Comparison of ENCODE assay signal across 1 cellular context in the genomic region with DNA sequence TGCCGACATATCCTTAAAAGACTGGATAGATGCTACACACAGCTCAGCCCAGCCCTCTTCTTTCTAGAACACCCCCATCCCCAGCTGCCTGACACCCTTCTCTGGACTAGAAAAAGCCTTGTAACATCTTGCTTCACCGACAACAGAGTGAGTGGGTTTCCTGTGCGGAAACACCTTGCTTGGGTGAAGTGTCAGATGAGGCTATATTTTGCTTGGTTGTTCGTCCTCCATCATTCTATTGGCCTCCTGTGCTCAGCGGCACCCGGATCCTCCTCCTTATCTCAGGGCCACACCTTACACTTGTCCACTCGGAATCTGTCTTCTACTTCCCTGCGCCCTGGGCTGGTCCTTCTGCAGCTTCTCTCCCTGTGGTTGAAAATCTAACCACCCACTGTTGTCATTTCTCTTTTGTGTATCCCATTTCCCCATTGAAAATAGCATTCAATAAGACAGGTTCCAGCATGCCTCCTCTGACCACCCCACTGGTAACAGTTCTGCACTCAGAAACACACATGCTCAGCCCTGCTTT.
TF ChIP-seq lines count a peak whose summit lies in the region.

No MANE protein-coding gene starts in this region.

TF ChIP-seq in K562, 482 proteins besides CTCF, POLR2A, EP300 and RAD21 (continued from another document and continues in another):
- TF ChIP-seq, protein P1, sequence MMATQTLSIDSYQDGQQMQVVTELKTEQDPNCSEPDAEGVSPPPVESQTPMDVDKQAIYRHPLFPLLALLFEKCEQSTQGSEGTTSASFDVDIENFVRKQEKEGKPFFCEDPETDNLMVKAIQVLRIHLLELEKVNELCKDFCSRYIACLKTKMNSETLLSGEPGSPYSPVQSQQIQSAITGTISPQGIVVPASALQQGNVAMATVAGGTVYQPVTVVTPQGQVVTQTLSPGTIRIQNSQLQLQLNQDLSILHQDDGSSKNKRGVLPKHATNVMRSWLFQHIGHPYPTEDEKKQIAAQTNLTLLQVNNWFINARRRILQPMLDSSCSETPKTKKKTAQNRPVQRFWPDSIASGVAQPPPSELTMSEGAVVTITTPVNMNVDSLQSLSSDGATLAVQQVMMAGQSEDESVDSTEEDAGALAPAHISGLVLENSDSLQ (IDR thresholded peaks at IDR 0.05): peak; percentile 58
- TF ChIP-seq PTTG1 (tag; IDR thresholded peaks at IDR 0.05; ENCODE audit: low read depth): no peak
- TF ChIP-seq ZNF780A (CRISPR knock-in tag; IDR thresholded peaks at IDR 0.05): no peak
- no peak for TF ChIP-seq TEAD2 (tag; IDR thresholded peaks at IDR 0.05)
- TF ChIP-seq, protein P2, sequence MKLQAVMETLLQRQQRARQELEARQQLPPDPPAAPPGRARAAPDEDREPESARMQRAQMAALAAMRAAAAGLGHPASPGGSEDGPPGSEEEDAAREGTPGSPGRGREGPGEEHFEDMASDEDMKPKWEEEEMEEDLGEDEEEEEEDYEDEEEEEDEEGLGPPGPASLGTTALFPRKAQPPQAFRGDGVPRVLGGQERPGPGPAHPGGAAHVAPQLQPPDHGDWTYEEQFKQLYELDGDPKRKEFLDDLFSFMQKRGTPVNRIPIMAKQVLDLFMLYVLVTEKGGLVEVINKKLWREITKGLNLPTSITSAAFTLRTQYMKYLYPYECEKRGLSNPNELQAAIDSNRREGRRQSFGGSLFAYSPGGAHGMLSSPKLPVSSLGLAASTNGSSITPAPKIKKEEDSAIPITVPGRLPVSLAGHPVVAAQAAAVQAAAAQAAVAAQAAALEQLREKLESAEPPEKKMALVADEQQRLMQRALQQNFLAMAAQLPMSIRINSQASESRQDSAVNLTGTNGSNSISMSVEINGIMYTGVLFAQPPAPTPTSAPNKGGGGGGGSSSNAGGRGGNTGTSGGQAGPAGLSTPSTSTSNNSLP (IDR thresholded peaks at IDR 0.05; ENCODE audit: borderline replicate concordance, low read depth, low read length): no peak
- TF ChIP-seq MTA3 (IDR thresholded peaks at IDR 0.05; ENCODE audit: borderline replicate concordance): no peak
- no peak for TF ChIP-seq NCOA6 (IDR thresholded peaks at IDR 0.05)
- TF ChIP-seq MTA2 (IDR thresholded peaks at IDR 0.05; ENCODE audit: low read depth): peak; percentile 87
- no peak for TF ChIP-seq SMC3 (conservative IDR thresholded peaks at IDR 0.05; ENCODE audit: insufficient read depth, low read depth, low read length)
- TF ChIP-seq, protein P3, sequence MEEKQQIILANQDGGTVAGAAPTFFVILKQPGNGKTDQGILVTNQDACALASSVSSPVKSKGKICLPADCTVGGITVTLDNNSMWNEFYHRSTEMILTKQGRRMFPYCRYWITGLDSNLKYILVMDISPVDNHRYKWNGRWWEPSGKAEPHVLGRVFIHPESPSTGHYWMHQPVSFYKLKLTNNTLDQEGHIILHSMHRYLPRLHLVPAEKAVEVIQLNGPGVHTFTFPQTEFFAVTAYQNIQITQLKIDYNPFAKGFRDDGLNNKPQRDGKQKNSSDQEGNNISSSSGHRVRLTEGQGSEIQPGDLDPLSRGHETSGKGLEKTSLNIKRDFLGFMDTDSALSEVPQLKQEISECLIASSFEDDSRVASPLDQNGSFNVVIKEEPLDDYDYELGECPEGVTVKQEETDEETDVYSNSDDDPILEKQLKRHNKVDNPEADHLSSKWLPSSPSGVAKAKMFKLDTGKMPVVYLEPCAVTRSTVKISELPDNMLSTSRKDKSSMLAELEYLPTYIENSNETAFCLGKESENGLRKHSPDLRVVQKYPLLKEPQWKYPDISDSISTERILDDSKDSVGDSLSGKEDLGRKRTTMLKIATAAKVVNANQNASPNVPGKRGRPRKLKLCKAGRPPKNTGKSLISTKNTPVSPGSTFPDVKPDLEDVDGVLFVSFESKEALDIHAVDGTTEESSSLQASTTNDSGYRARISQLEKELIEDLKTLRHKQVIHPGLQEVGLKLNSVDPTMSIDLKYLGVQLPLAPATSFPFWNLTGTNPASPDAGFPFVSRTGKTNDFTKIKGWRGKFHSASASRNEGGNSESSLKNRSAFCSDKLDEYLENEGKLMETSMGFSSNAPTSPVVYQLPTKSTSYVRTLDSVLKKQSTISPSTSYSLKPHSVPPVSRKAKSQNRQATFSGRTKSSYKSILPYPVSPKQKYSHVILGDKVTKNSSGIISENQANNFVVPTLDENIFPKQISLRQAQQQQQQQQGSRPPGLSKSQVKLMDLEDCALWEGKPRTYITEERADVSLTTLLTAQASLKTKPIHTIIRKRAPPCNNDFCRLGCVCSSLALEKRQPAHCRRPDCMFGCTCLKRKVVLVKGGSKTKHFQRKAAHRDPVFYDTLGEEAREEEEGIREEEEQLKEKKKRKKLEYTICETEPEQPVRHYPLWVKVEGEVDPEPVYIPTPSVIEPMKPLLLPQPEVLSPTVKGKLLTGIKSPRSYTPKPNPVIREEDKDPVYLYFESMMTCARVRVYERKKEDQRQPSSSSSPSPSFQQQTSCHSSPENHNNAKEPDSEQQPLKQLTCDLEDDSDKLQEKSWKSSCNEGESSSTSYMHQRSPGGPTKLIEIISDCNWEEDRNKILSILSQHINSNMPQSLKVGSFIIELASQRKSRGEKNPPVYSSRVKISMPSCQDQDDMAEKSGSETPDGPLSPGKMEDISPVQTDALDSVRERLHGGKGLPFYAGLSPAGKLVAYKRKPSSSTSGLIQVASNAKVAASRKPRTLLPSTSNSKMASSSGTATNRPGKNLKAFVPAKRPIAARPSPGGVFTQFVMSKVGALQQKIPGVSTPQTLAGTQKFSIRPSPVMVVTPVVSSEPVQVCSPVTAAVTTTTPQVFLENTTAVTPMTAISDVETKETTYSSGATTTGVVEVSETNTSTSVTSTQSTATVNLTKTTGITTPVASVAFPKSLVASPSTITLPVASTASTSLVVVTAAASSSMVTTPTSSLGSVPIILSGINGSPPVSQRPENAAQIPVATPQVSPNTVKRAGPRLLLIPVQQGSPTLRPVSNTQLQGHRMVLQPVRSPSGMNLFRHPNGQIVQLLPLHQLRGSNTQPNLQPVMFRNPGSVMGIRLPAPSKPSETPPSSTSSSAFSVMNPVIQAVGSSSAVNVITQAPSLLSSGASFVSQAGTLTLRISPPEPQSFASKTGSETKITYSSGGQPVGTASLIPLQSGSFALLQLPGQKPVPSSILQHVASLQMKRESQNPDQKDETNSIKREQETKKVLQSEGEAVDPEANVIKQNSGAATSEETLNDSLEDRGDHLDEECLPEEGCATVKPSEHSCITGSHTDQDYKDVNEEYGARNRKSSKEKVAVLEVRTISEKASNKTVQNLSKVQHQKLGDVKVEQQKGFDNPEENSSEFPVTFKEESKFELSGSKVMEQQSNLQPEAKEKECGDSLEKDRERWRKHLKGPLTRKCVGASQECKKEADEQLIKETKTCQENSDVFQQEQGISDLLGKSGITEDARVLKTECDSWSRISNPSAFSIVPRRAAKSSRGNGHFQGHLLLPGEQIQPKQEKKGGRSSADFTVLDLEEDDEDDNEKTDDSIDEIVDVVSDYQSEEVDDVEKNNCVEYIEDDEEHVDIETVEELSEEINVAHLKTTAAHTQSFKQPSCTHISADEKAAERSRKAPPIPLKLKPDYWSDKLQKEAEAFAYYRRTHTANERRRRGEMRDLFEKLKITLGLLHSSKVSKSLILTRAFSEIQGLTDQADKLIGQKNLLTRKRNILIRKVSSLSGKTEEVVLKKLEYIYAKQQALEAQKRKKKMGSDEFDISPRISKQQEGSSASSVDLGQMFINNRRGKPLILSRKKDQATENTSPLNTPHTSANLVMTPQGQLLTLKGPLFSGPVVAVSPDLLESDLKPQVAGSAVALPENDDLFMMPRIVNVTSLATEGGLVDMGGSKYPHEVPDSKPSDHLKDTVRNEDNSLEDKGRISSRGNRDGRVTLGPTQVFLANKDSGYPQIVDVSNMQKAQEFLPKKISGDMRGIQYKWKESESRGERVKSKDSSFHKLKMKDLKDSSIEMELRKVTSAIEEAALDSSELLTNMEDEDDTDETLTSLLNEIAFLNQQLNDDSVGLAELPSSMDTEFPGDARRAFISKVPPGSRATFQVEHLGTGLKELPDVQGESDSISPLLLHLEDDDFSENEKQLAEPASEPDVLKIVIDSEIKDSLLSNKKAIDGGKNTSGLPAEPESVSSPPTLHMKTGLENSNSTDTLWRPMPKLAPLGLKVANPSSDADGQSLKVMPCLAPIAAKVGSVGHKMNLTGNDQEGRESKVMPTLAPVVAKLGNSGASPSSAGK (IDR thresholded peaks at IDR 0.05): no peak
- TF ChIP-seq ZC3H11A (IDR thresholded peaks at IDR 0.05; ENCODE audit: low read depth, low read length): no peak
- TF ChIP-seq ETV1 (tag; conservative IDR thresholded peaks at IDR 0.05; ENCODE audit: low read depth): peak; percentile 39
- TF ChIP-seq, protein P4, sequence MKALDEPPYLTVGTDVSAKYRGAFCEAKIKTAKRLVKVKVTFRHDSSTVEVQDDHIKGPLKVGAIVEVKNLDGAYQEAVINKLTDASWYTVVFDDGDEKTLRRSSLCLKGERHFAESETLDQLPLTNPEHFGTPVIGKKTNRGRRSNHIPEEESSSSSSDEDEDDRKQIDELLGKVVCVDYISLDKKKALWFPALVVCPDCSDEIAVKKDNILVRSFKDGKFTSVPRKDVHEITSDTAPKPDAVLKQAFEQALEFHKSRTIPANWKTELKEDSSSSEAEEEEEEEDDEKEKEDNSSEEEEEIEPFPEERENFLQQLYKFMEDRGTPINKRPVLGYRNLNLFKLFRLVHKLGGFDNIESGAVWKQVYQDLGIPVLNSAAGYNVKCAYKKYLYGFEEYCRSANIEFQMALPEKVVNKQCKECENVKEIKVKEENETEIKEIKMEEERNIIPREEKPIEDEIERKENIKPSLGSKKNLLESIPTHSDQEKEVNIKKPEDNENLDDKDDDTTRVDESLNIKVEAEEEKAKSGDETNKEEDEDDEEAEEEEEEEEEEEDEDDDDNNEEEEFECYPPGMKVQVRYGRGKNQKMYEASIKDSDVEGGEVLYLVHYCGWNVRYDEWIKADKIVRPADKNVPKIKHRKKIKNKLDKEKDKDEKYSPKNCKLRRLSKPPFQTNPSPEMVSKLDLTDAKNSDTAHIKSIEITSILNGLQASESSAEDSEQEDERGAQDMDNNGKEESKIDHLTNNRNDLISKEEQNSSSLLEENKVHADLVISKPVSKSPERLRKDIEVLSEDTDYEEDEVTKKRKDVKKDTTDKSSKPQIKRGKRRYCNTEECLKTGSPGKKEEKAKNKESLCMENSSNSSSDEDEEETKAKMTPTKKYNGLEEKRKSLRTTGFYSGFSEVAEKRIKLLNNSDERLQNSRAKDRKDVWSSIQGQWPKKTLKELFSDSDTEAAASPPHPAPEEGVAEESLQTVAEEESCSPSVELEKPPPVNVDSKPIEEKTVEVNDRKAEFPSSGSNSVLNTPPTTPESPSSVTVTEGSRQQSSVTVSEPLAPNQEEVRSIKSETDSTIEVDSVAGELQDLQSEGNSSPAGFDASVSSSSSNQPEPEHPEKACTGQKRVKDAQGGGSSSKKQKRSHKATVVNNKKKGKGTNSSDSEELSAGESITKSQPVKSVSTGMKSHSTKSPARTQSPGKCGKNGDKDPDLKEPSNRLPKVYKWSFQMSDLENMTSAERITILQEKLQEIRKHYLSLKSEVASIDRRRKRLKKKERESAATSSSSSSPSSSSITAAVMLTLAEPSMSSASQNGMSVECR (CRISPR knock-in tag; IDR thresholded peaks at IDR 0.05): no peak
- TF ChIP-seq FOXJ2 (tag; IDR thresholded peaks at IDR 0.05): no peak
- TF ChIP-seq KHSRP (IDR thresholded peaks at IDR 0.05): no peak
- TF ChIP-seq MECOM (CRISPR knock-in tag; IDR thresholded peaks at IDR 0.05): peak; percentile 59; the same call in 1 of the 2 replicates
- TF ChIP-seq TAF7 (tag; IDR thresholded peaks at IDR 0.05): no peak
- peak; percentile 84 for TF ChIP-seq CBFA2T2 (conservative IDR thresholded peaks at IDR 0.05)
- TF ChIP-seq ATF1 (CRISPR knock-in tag; IDR thresholded peaks at IDR 0.05): no peak
- no peak for TF ChIP-seq ATF1 (tag; IDR thresholded peaks at IDR 0.05)
- TF ChIP-seq RBM34 (IDR thresholded peaks at IDR 0.05; ENCODE audit: borderline replicate concordance, insufficient read depth, low read length): no peak
- no peak for TF ChIP-seq BACH1 (tag; IDR thresholded peaks at IDR 0.05)
- peak in 1 of 2 experiments; percentile 36; a peak in 1 of 4 replicates for TF ChIP-seq TBL1XR1 (IDR thresholded peaks at IDR 0.05; ENCODE audit: low read length in 2 of 2)
- no peak for TF ChIP-seq SAFB2 (IDR thresholded peaks at IDR 0.05; ENCODE audit: borderline replicate concordance, low read depth, low read length, severe bottlenecking)
- no peak for TF ChIP-seq ZKSCAN1 (IDR thresholded peaks at IDR 0.05; ENCODE audit: low read depth, low read length)
- TF ChIP-seq, protein P5, sequence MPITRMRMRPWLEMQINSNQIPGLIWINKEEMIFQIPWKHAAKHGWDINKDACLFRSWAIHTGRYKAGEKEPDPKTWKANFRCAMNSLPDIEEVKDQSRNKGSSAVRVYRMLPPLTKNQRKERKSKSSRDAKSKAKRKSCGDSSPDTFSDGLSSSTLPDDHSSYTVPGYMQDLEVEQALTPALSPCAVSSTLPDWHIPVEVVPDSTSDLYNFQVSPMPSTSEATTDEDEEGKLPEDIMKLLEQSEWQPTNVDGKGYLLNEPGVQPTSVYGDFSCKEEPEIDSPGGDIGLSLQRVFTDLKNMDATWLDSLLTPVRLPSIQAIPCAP (CRISPR knock-in tag; IDR thresholded peaks at IDR 0.05; ENCODE audit: borderline replicate concordance): no peak
- no peak for TF ChIP-seq C11orf30 (IDR thresholded peaks at IDR 0.05; ENCODE audit: low read depth)
- no peak for TF ChIP-seq NFRKB (IDR thresholded peaks at IDR 0.05; ENCODE audit: low read depth)
- TF ChIP-seq NFYB (IDR thresholded peaks at IDR 0.05; ENCODE audit: extremely low read depth, insufficient read length): peak; percentile 12
- peak in 1 of 2 experiments; percentile 19; a peak in 1 of 4 replicates for TF ChIP-seq SRF (CRISPR knock-in tag; IDR thresholded peaks at IDR 0.05)
- 0 out of 2 replicates have a peak, but pooled peaks have one; percentile 17 for TF ChIP-seq MYC (IDR thresholded peaks at IDR 0.05; ENCODE audit: low read depth, low read length)
- no peak for TF ChIP-seq MYC (CRISPR knock-in tag; IDR thresholded peaks at IDR 0.05; ENCODE audit: borderline replicate concordance, low read depth)
- TF ChIP-seq, protein P6, sequence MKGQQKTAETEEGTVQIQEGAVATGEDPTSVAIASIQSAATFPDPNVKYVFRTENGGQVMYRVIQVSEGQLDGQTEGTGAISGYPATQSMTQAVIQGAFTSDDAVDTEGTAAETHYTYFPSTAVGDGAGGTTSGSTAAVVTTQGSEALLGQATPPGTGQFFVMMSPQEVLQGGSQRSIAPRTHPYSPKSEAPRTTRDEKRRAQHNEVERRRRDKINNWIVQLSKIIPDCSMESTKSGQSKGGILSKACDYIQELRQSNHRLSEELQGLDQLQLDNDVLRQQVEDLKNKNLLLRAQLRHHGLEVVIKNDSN (CRISPR knock-in tag; IDR thresholded peaks at IDR 0.05): no peak
- peak; percentile 63; the same call in 1 of the 2 replicates for TF ChIP-seq EHMT2 (IDR thresholded peaks at IDR 0.05)
- 0 out of 2 replicates have a peak, but pooled peaks have one; percentile 24 for TF ChIP-seq CREB1 (IDR thresholded peaks at IDR 0.05)
- no peak for TF ChIP-seq CREB1 (CRISPR knock-in tag; IDR thresholded peaks at IDR 0.05)
- peak; percentile 39 to 67; a peak in 1 of 4 replicates for TF ChIP-seq TRIM24 (IDR thresholded peaks at IDR 0.05)
- peak; percentile 64; the same call in 1 of the 2 replicates for TF ChIP-seq JUND (IDR thresholded peaks at IDR 0.05; ENCODE audit: borderline replicate concordance, low read depth, low read length)
- TF ChIP-seq JUND (tag; IDR thresholded peaks at IDR 0.05; ENCODE audit: borderline replicate concordance, low read depth, low read length): no peak; the same call in 2 of the 3 replicates
